16 cellular contexts compared by ENCODE assay signal in the genomic region with DNA sequence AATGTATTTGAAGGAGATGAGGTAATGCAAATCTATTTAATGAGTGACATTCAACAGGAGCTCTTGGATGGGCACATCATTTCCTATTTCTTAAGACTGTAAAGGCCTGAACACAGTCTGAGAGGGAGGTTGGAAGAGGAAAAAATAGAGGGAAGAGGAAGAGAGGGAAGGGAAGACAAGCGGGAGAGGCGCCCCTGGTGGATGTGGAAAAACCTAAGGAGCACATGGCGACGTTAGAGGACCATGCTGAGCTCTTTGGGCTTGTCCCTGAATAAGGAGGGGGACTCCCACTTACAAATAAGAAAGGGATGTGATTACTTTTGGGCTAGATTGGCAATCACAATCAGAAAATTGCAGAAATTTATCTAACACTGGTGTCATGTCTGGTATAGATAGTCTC. TPM values are rescaled to one million over a fixed set of nuclear protein-coding genes. Genes with fewer than 3 reads are reported as not detected.
DNase-seq lines count a peak whose midpoint lies in the region; TF ChIP-seq lines count a peak whose summit lies in the region.
"Had no signal": no experiment of that assay in that cellular context is flagged by ENCODE, and none has a peak within 500 bp of the region (broad histone marks: within the 10 kb centered on the region; RNA-seq: fewer than 3 reads in every experiment).

No MANE protein-coding gene starts in this region.

- H3K4me3 Mint-ChIP-seq in nephron progenitor cell (no peak overlapping the region), endothelial cell (ENCODE audit: unreplicated experiment) (no peak overlapping the region)
- H3K4me3 Mint-ChIP-seq: CD4-positive, CD25-positive, alpha-beta regulatory T cell had no signal

- intact Hi-C loops in posterior cingulate gyrus (cut with DNase I) = no loop called here

- no peaks in the 10 kb centered on the region for H3K36me3 ChIP-seq in H7 (replicated peaks; ENCODE audit: control insufficient read depth, insufficient read depth, low read length)
- H3K36me3 ChIP-seq: BLaER1, HAP-1 had no signal

- H3K27me3 ChIP-seq in H7 (ENCODE audit: control insufficient read depth, insufficient read depth, low read length) = no peaks in the 10 kb centered on the region; the same call in 1 of the 2 replicates
- H3K27me3 ChIP-seq: BLaER1 had no signal

- H3K9me3 Mint-ChIP-seq in nephron progenitor cell (no peaks in the 10 kb centered on the region), endothelial cell (ENCODE audit: unreplicated experiment) (no peaks in the 10 kb centered on the region)

- TF ChIP-seq CTCF in AG09309 (IDR thresholded peaks at IDR 0.05; ENCODE audit: control insufficient read depth, insufficient read depth, low read depth, low read length, missing control alignments) = peak; percentile 8
- TF ChIP-seq CTCF in cardiac fibroblast (IDR thresholded peaks at IDR 0.05; ENCODE audit: low read depth, low read length) = peak; percentile 2
- TF ChIP-seq CTCF in nephron progenitor cell (IDR thresholded peaks at IDR 0.05) = no peak
- no peak for TF ChIP-seq CTCF in endothelial cell (IDR thresholded peaks at IDR 0.05; ENCODE audit: unreplicated experiment)

- H3K4me3 ChIP-seq in AG09309 (ENCODE audit: control insufficient read depth, low read depth, low read length) (no peak overlapping the region), H7 (ENCODE audit: insufficient read depth, low read depth, low read length) (no peak overlapping the region), cardiac fibroblast (replicated peaks in 1 of 2; ENCODE audit: low read depth in 2 of 2, low read length in 2 of 2) (no peak overlapping the region)
- H3K4me3 ChIP-seq: A549, BLaER1, HAP-1 had no signal

- no peaks in the 10 kb centered on the region for H3K36me3 Mint-ChIP-seq in nephron progenitor cell (ENCODE audit: low read depth)
- H3K36me3 Mint-ChIP-seq in endothelial cell (ENCODE audit: low read depth, unreplicated experiment) = peaks cover 3% of the 10 kb centered on the region
- H3K36me3 Mint-ChIP-seq: CD4-positive, CD25-positive, alpha-beta regulatory T cell had no signal

- H3K27me3 Mint-ChIP-seq in nephron progenitor cell (ENCODE audit: low read depth, poor library complexity) (no peaks in the 10 kb centered on the region), endothelial cell (ENCODE audit: unreplicated experiment) (no peaks in the 10 kb centered on the region)

- H3K4me1 Mint-ChIP-seq in nephron progenitor cell (peaks cover 11% of the 10 kb centered on the region), endothelial cell (ENCODE audit: unreplicated experiment) (no peaks in the 10 kb centered on the region)
- H3K4me1 Mint-ChIP-seq: CD4-positive, CD25-positive, alpha-beta regulatory T cell had no signal

- H3K27ac Mint-ChIP-seq in nephron progenitor cell (peak overlapping the region; percentile 7), endothelial cell (ENCODE audit: unreplicated experiment) (no peak overlapping the region)
- H3K27ac Mint-ChIP-seq: CD4-positive, CD25-positive, alpha-beta regulatory T cell had no signal

- DNase-seq in AG09309 (ENCODE audit: low read depth) = no peak
- peak; percentile 22 for DNase-seq in H7
- DNase-seq in cardiac fibroblast (ENCODE audit: low read depth in 2 of 2) = no peak
- no peak for DNase-seq in nephron progenitor cell
- no peak for DNase-seq in 8988T
- no peak for DNase-seq in endothelial cell (ENCODE audit: low spot score)
- DNase-seq in posterior cingulate gyrus = no peak
- DNase-seq: AML-193; CD4-positive, CD25-positive, alpha-beta regulatory T cell; DMS53; GF-D8; IMR-90; KG1 had no signal

RNA-seq across cellular contexts. Expression of gene SUN3, which starts 19.6 kb away (rescaled TPM):
- total RNA-seq in H7 (2014; rRNA removed; shearing (Covaris generic)) = not detected in 2 replicates
- not detected for total RNA-seq in endothelial cell (ENCODE audit: unreplicated experiment)
- total RNA-seq: CD4-positive, CD25-positive, alpha-beta regulatory T cell; IMR-90 had no signal

RNA-seq across cellular contexts. Expression of gene C7orf57, which starts 26.1 kb away (rescaled TPM):
- 0.35 and 0.85 TPM in 2 replicates for total RNA-seq in H7 (2014; rRNA removed; shearing (Covaris generic))
- total RNA-seq in endothelial cell (ENCODE audit: unreplicated experiment) = not detected
- total RNA-seq: CD4-positive, CD25-positive, alpha-beta regulatory T cell; IMR-90 had no signal

RNA-seq across cellular contexts. Expression of gene HUS1, which starts 29.8 kb away (rescaled TPM):
- total RNA-seq in H7 (2014; rRNA removed; shearing (Covaris generic)) = 12.2 and 15.9 TPM in 2 replicates
- 27.4 TPM for total RNA-seq in endothelial cell (ENCODE audit: unreplicated experiment)

Comparison
In these comparisons a context has a peak if more than half of its experiments do, and no peak if none do; other contexts are left out.
1. CTCF ChIP-seq: peak in AG09309 (single experiment) and cardiac fibroblast (single experiment); none in nephron progenitor cell (single experiment) and endothelial cell (single experiment).